ENCODE assay signal across 17 cellular contexts in genomic region chr11:59866397-59866796, GRCh38. TPM values are rescaled to one million over a fixed set of nuclear protein-coding genes. Genes with fewer than 3 reads are reported as not detected.
DNase-seq lines count a peak whose midpoint lies in the region; ATAC-seq and TF ChIP-seq lines count a peak whose summit lies in the region.
"Had no signal": no experiment of that assay in that cellular context is flagged by ENCODE, and none has a peak within 500 bp of the region (broad histone marks: within the 10 kb centered on the region; RNA-seq: fewer than 3 reads in every experiment).

Gene TCN1 (minus strand): TSS chr11:59866487. CDS start chr11:59866470, 17 bp downstream.

- H3K9me3 ChIP-seq in naive thymus-derived CD4-positive, alpha-beta T cell (ENCODE audit: control insufficient read depth in 2 of 3, low read length in 3 of 3), result no peaks in the 10 kb centered on the region
- H3K9me3 ChIP-seq in T-helper 17 cell (ENCODE audit: control insufficient read depth, low read length, poor library complexity, severe bottlenecking), result no peaks in the 10 kb centered on the region

- H3K27me3 ChIP-seq in naive thymus-derived CD4-positive, alpha-beta T cell (ENCODE audit: control insufficient read depth in 2 of 2, insufficient read depth in 2 of 2, low read length in 2 of 2), result no peaks in the 10 kb centered on the region

- peaks cover 6% of the 10 kb centered on the region for H3K9me3 Mint-ChIP-seq in MCF 10A (ENCODE audit: unreplicated experiment)
- H3K9me3 Mint-ChIP-seq in naive thymus-derived CD4-positive, alpha-beta T cell, result peaks cover 0 to 16% (median 4%) of the 10 kb centered on the region in 11 donors

- in situ Hi-C loops in Caki2 (cut with HindIII; ENCODE audit: low pct_unique_long_range_greater_than_20kb, low sequenced_read_pairs), result no loop called here

- no peak within 1 kb of the TSS for H3K27ac Mint-ChIP-seq in MCF 10A (ENCODE audit: low read depth, unreplicated experiment)
- no peak within 1 kb of the TSS for H3K27ac Mint-ChIP-seq in naive thymus-derived CD4-positive, alpha-beta T cell
- H3K27ac Mint-ChIP-seq in T-helper 17 cell, result no peak within 1 kb of the TSS
- H3K27ac Mint-ChIP-seq: activated CD4-positive, alpha-beta T cell treated with anti-CD3 and anti-CD28 coated beads for 36 hours; activated naive CD8-positive, alpha-beta T cell treated with anti-CD3 and anti-CD28 coated beads, Interleukin-2, amount 10 ng/mL, durations not matched to agents 7 days and 5 days; B cell; stimulated activated naive B cell treated with anti-CD40 and anti-IgM and Interleukin-4, amounts not matched to agents 10 μg/mL and 1 μg/mL and 100 μg/mL, for 72 hours had no signal

- H3K36me3 ChIP-seq in naive thymus-derived CD4-positive, alpha-beta T cell (ENCODE audit: control insufficient read depth in 2 of 3, insufficient read depth in 3 of 3, low read length in 3 of 3), result no peaks in the 10 kb centered on the region

- H3K27ac ChIP-seq in naive thymus-derived CD4-positive, alpha-beta T cell (ENCODE audit: low read depth, low read length), result no peak within 1 kb of the TSS
- H3K27ac ChIP-seq: coronary artery had no signal

- no TSS peak for BruUV-seq in MCF 10A (replicated peaks; lab: Mats Ljungman, UMichigan)

- TF ChIP-seq CTCF in MCF 10A (IDR thresholded peaks at IDR 0.05; ENCODE audit: unreplicated experiment) (no peak), GM10266 (IDR thresholded peaks at IDR 0.05; ENCODE audit: control insufficient read depth, insufficient read depth, low read depth, missing control alignments) (no peak)

- H3K4me1 ChIP-seq in naive thymus-derived CD4-positive, alpha-beta T cell (ENCODE audit: control insufficient read depth in 2 of 2, insufficient read depth in 2 of 2, low read length in 2 of 2), result no peaks in the 10 kb centered on the region

- H3K27me3 Mint-ChIP-seq in MCF 10A (ENCODE audit: insufficient read depth, unreplicated experiment) (no peaks in the 10 kb centered on the region), T-helper 17 cell (no peaks in the 10 kb centered on the region)
- H3K27me3 Mint-ChIP-seq in naive thymus-derived CD4-positive, alpha-beta T cell, result peaks cover 13 to 27% (median 21%) of the 10 kb centered on the region in 5 donors

- H3K4me3 ChIP-seq in naive thymus-derived CD4-positive, alpha-beta T cell (ENCODE audit: low read length), result no peak within 1 kb of the TSS
- H3K4me3 ChIP-seq: coronary artery had no signal

- ATAC-seq in naive thymus-derived CD4-positive, alpha-beta T cell, result peak; percentile 65
- no peak for ATAC-seq in GM18868 (IDR thresholded peaks at IDR 0.05; ENCODE audit: unreplicated experiment)
- ATAC-seq in T-helper 17 cell, result no peak
- ATAC-seq: activated CD4-positive, alpha-beta T cell treated with anti-CD3 and anti-CD28 coated beads for 36 hours; SK-N-SH treated with all-trans-retinoic acid at 6 μM for 48 hours; stimulated activated naive B cell treated with anti-CD40 and anti-IgM and Interleukin-4, amounts not matched to agents 10 μg/mL and 1 μg/mL and 100 μg/mL, for 72 hours had no signal

- H3K36me3 Mint-ChIP-seq in MCF 10A (ENCODE audit: insufficient read depth, unreplicated experiment) (no peaks in the 10 kb centered on the region), T-helper 17 cell (ENCODE audit: low read depth) (peaks cover under 1% of the 10 kb centered on the region)
- H3K36me3 Mint-ChIP-seq in naive thymus-derived CD4-positive, alpha-beta T cell, result no peaks in the 10 kb centered on the region
- H3K36me3 Mint-ChIP-seq: activated naive CD8-positive, alpha-beta T cell treated with anti-CD3 and anti-CD28 coated beads, Interleukin-2, amount 10 ng/mL, durations not matched to agents 7 days and 5 days had no signal

- intact Hi-C loops in MCF 10A (cut with micrococcal nuclease), result no loop called here
- intact Hi-C loops in naive thymus-derived CD4-positive, alpha-beta T cell (cut with micrococcal nuclease), result no loop called here

- no peak within 1 kb of the TSS for H3K4me3 Mint-ChIP-seq in MCF 10A (ENCODE audit: unreplicated experiment)
- H3K4me3 Mint-ChIP-seq in naive thymus-derived CD4-positive, alpha-beta T cell, result no peak within 1 kb of the TSS
- no peak within 1 kb of the TSS for H3K4me3 Mint-ChIP-seq in T-helper 17 cell
- H3K4me3 Mint-ChIP-seq: activated CD4-positive, alpha-beta T cell treated with anti-CD3 and anti-CD28 coated beads for 36 hours; activated naive CD8-positive, alpha-beta T cell treated with anti-CD3 and anti-CD28 coated beads, Interleukin-2, amount 10 ng/mL, durations not matched to agents 7 days and 5 days; B cell; stimulated activated naive B cell treated with anti-CD40 and anti-IgM and Interleukin-4, amounts not matched to agents 10 μg/mL and 1 μg/mL and 100 μg/mL, for 72 hours had no signal

- peak; percentile 49 for DNase-seq in Caki2 (ENCODE audit: low read depth)
- peak; percentile 97 for DNase-seq in MV-4-11 (lab: John Stamatoyannopoulos, UW)
- peak; percentile 67 for DNase-seq in MCF 10A (ENCODE audit: unreplicated experiment)
- no peak for DNase-seq in naive thymus-derived CD4-positive, alpha-beta T cell
- DNase-seq in activated T-cell treated with anti-CD3 and anti-CD28 coated beads, Interleukin-2, amount 50 U/mL, for 1 hour, result no peak
- DNase-seq in GM10266 (ENCODE audit: extremely low spot score), result no peak
- no peak for DNase-seq in T-helper 17 cell
- DNase-seq: activated CD4-positive, alpha-beta T cell treated with anti-CD3 and anti-CD28 coated beads for 36 hours; activated naive CD8-positive, alpha-beta T cell treated with anti-CD3 and anti-CD28 coated beads, Interleukin-2, amount 10 ng/mL, durations not matched to agents 7 days and 5 days; stimulated activated CD4-positive, alpha-beta T cell treated with anti-CD3 and anti-CD28 coated beads, Interleukin-4, amount 100 ng/mL, for 1 hour; stimulated activated naive B cell treated with anti-CD40 and anti-IgM and Interleukin-4, amounts not matched to agents 10 μg/mL and 1 μg/mL and 100 μg/mL, for 72 hours had no signal

- POLR2A ChIA-PET in MCF 10A (lab: Yijun Ruan, JAX), result no interaction called here
- POLR2A ChIA-PET in naive thymus-derived CD4-positive, alpha-beta T cell (lab: Charles Lee), result no interaction called here

- CTCF ChIA-PET in MCF 10A (lab: Yijun Ruan, JAX), result interaction anchor here (0.7 kb wide), 2 partner anchors 9 to 32 kb away, joined by 3 read pairs; no protein-coding TSS in a partner anchor
- CTCF ChIA-PET in naive thymus-derived CD4-positive, alpha-beta T cell (lab: Charles Lee), result no interaction called here

- H3K4me1 Mint-ChIP-seq in MCF 10A (ENCODE audit: insufficient read depth, unreplicated experiment), result no peaks in the 10 kb centered on the region
- H3K4me1 Mint-ChIP-seq in naive thymus-derived CD4-positive, alpha-beta T cell, result peaks cover 0 to 3% (median 0%) of the 10 kb centered on the region in 7 donors
- H3K4me1 Mint-ChIP-seq in T-helper 17 cell, result no peaks in the 10 kb centered on the region
- H3K4me1 Mint-ChIP-seq: activated naive CD8-positive, alpha-beta T cell treated with anti-CD3 and anti-CD28 coated beads, Interleukin-2, amount 10 ng/mL, durations not matched to agents 7 days and 5 days; B cell had no signal

RNA-seq across cellular contexts. Expression of gene TCN1, which starts in this region (rescaled TPM):
- total RNA-seq in Caki2 (2014; rRNA removed; shearing (Covaris generic); ENCODE audit: low replicate concordance), result 3.1 and 10.6 TPM in 2 replicates
- total RNA-seq in MCF 10A (2022) (not detected in 2 replicates), T-helper 17 cell (under 1 TPM in 1 of 2 donors, not detected in 1; 0.55 TPM)
- total RNA-seq in naive thymus-derived CD4-positive, alpha-beta T cell, result 1 to 10 TPM in 2 of 5 experiments, not detected in 3; 3.4 to 3.8 TPM
- polyA plus RNA-seq in naive thymus-derived CD4-positive, alpha-beta T cell, result not detected
- total RNA-seq: activated CD4-positive, alpha-beta T cell treated with anti-CD3 and anti-CD28 coated beads for 36 hours; activated naive CD8-positive, alpha-beta T cell treated with anti-CD3 and anti-CD28 coated beads, Interleukin-2, amount 10 ng/mL, durations not matched to agents 7 days and 5 days; B cell; fibroblast of villous mesenchyme; G401 had no signal

Comparison
In these comparisons a context has a peak if more than half of its experiments do, and no peak if none do; other contexts are left out.
1. Peak in DNase-seq in MCF 10A; RNA of the gene not detected or under 1 TPM.
2. DNase-seq: peak in Caki2 (single experiment) and MV-4-11 (single experiment); none in naive thymus-derived CD4-positive, alpha-beta T cell (0 of 9), activated T-cell treated with anti-CD3 and anti-CD28 coated beads, Interleukin-2, amount 50 U/mL, for 1 hour (single experiment), GM10266 (single experiment) and T-helper 17 cell (0 of 3).